Comparison of ENCODE assay signal across 19 cellular contexts in the genomic region with DNA sequence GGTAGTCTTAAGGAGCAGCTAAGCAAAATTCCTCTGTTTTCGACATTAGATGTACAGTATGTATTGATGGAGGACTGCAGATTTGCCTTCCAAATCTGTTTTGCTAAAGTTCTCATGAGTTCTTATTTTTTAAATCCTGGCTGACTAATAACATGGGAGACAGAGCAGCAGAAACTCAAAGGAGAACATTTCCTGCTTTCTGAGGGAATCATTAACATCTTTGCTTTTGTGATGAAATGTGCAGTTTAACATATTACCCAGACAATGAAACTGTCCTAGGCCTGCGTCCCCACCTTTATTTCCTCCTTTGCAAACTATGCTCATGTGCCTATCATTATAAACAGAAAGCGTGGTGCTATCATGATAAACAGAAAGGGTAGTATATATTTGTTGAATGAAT.
DNase-seq lines count a peak whose midpoint lies in the region; ATAC-seq and TF ChIP-seq lines count a peak whose summit lies in the region.
"Had no signal": no experiment of that assay in that cellular context is flagged by ENCODE, and none has a peak within 500 bp of the region (broad histone marks: within the 10 kb centered on the region; RNA-seq: fewer than 3 reads in every experiment).

No MANE protein-coding gene starts in this region.

- H3K27me3 Mint-ChIP-seq in Calu3 (ENCODE audit: unreplicated experiment): no peaks in the 10 kb centered on the region
- H3K27me3 Mint-ChIP-seq in H9 (ENCODE audit: low read depth): no peaks in the 10 kb centered on the region
- H3K27me3 Mint-ChIP-seq: B cell; CD4-positive, CD25-positive, alpha-beta regulatory T cell had no signal

- no peak overlapping the region for H3K27ac ChIP-seq in H9 (ENCODE audit: insufficient read length, low read depth, low read length)
- H3K27ac ChIP-seq: BLaER1, C4-2B, GM23248 had no signal

- H3K79me1 ChIP-seq in H9 (ENCODE audit: insufficient read depth, low read depth, low read length, poor library complexity, severe bottlenecking): no peaks in the 10 kb centered on the region

- H2BK120ac ChIP-seq in H9 (ENCODE audit: low read depth, low read length, poor library complexity, severe bottlenecking): no peak overlapping the region

- BruUV-seq in Calu3 (replicated peaks; lab: Mats Ljungman, UMichigan): no TSS peak

- no peak overlapping the region for H3K4me2 ChIP-seq in H9 (ENCODE audit: insufficient read depth, insufficient read length, low read length)
- H3K4me2 ChIP-seq: BLaER1 had no signal

- DNase-seq in Calu3 (peak; percentile 5), epithelial cell of proximal tubule (ENCODE audit: low read depth) (peak; percentile 69), kidney tubule cell (ENCODE audit: low spot score) (peak; percentile 80), NCI-H1417 treated with DMSO at 0.1 percent for 48 hours (lab: John Stamatoyannopoulos, UW) (no peak), NCI-H526 (lab: John Stamatoyannopoulos, UW) (no peak), H9 (no peak)
- DNase-seq: Caco-2; CD4-positive, CD25-positive, alpha-beta regulatory T cell; CD8-positive, alpha-beta T cell; DMS53; DMS79 treated with DMSO at 0.1 percent for 48 hours; GF-D8; GM23248; HFFc6 had no signal

- CTCF ChIA-PET in Calu3 (lab: Charles Lee): no interaction called here

- no peaks in the 10 kb centered on the region for H3K9me3 ChIP-seq in H9 (ENCODE audit: control insufficient read depth, low read depth, low read length)
- H3K9me3 ChIP-seq: BLaER1, Caco-2, HAP-1 had no signal

- H2BK5ac ChIP-seq in H9 (ENCODE audit: insufficient read length, low read length): no peak overlapping the region

- H4K5ac ChIP-seq in H9 (ENCODE audit: insufficient read length, low read depth, low read length): no peak overlapping the region

- no peak overlapping the region for H2AFZ ChIP-seq in H9 (ENCODE audit: low read length)
- H2AFZ ChIP-seq: GM23248 had no signal

- H3K79me2 ChIP-seq in H9 (ENCODE audit: insufficient read depth, low read length): no peaks in the 10 kb centered on the region

- H3T11ph ChIP-seq in H9 (ENCODE audit: low read length): no peak overlapping the region

- H3K36me3 Mint-ChIP-seq in Calu3 (ENCODE audit: insufficient read depth, unreplicated experiment) (no peaks in the 10 kb centered on the region), H9 (ENCODE audit: insufficient read depth in 1 of 3, low read depth in 3 of 3) (no peaks in the 10 kb centered on the region)
- H3K36me3 Mint-ChIP-seq: CD4-positive, CD25-positive, alpha-beta regulatory T cell; CD8-positive, alpha-beta T cell had no signal

- H3K56ac ChIP-seq in H9 (ENCODE audit: insufficient read length, low read depth, low read length): no peak overlapping the region

- no peak overlapping the region for H3K9ac ChIP-seq in H9 (ENCODE audit: extremely low read depth, insufficient read length, low read length)
- H3K9ac ChIP-seq: BLaER1, GM23248 had no signal

- no peak overlapping the region for H3K4me3 ChIP-seq in epithelial cell of proximal tubule (ENCODE audit: low read depth, low read length)
- H3K4me3 ChIP-seq: BLaER1, GM23248, HAP-1 had no signal

- H2BK15ac ChIP-seq in H9 (ENCODE audit: low read depth, low read length): no peak overlapping the region

- no peak overlapping the region for H3K4me3 Mint-ChIP-seq in Calu3 (ENCODE audit: low read depth, unreplicated experiment)
- H3K4me3 Mint-ChIP-seq in H9: no peak overlapping the region
- H3K4me3 Mint-ChIP-seq: B cell; CD4-positive, CD25-positive, alpha-beta regulatory T cell; CD8-positive, alpha-beta T cell; HFFc6 had no signal

- H3K14ac ChIP-seq in H9 (ENCODE audit: insufficient read depth, low read length): no peak overlapping the region

- H3K27ac Mint-ChIP-seq in Calu3 (ENCODE audit: unreplicated experiment): peak overlapping the region; percentile 39
- H3K27ac Mint-ChIP-seq in H9: no peak overlapping the region
- H3K27ac Mint-ChIP-seq: B cell; CD4-positive, CD25-positive, alpha-beta regulatory T cell; CD8-positive, alpha-beta T cell; HFFc6 had no signal

- no peak overlapping the region for H3K4ac ChIP-seq in H9 (ENCODE audit: low read depth, low read length)

- no peak overlapping the region for H3K23ac ChIP-seq in H9 (ENCODE audit: insufficient read length, low read depth, low read length)

- no peak overlapping the region for H3K18ac ChIP-seq in H9 (ENCODE audit: insufficient read length, low read depth, low read length)

- H3K4me1 Mint-ChIP-seq in Calu3 (ENCODE audit: low read depth, unreplicated experiment): peaks cover 27% of the 10 kb centered on the region
- peaks cover 15 to 21% of the 10 kb centered on the region in 2 experiments for H3K4me1 Mint-ChIP-seq in H9
- H3K4me1 Mint-ChIP-seq: B cell; CD4-positive, CD25-positive, alpha-beta regulatory T cell had no signal

- intact Hi-C loops in Calu3 (cut with micrococcal nuclease; ENCODE audit: unreplicated experiment): no loop called here

- H4K8ac ChIP-seq in H9 (replicated peaks; ENCODE audit: insufficient read length, low read depth, low read length): no peak overlapping the region

- H3K27me3 ChIP-seq in H9 (ENCODE audit: insufficient read depth, low read length): no peaks in the 10 kb centered on the region
- H3K27me3 ChIP-seq: BLaER1 had no signal

- no peak overlapping the region for H2BK12ac ChIP-seq in H9 (ENCODE audit: insufficient read length, low read depth, low read length)

- peaks cover 2% of the 10 kb centered on the region; the same call in 1 of the 2 replicates for H3K4me1 ChIP-seq in H9 (ENCODE audit: insufficient read depth, low read length)
- H3K4me1 ChIP-seq: BLaER1, Caco-2 had no signal

- no peak for ATAC-seq in GM21723 (IDR thresholded peaks at IDR 0.05; ENCODE audit: unreplicated experiment)
- ATAC-seq: CD8-positive, alpha-beta T cell had no signal

- H3K9me3 Mint-ChIP-seq in Calu3 (ENCODE audit: low read depth, unreplicated experiment): no peaks in the 10 kb centered on the region
- H3K9me3 Mint-ChIP-seq in H9: no peaks in the 10 kb centered on the region
- H3K9me3 Mint-ChIP-seq: CD8-positive, alpha-beta T cell had no signal

- no peak overlapping the region for H2AK5ac ChIP-seq in H9 (ENCODE audit: insufficient read length, low read length)

- H4K20me1 ChIP-seq in H9 (ENCODE audit: control insufficient read depth, insufficient read depth, insufficient read length): no peaks in the 10 kb centered on the region
- H4K20me1 ChIP-seq: BLaER1 had no signal

- no CpG with 5 or more reads among the region's 3 CpGs for WGBS in H9 (ENCODE audit: extremely low coverage, insufficient read length, low lambda C conversion rate)

- no peaks in the 10 kb centered on the region for H3K23me2 ChIP-seq in H9 (ENCODE audit: insufficient read length, low read depth, low read length, poor library complexity, severe bottlenecking)

- no peak for TF ChIP-seq CTCF in Calu3 (IDR thresholded peaks at IDR 0.05; ENCODE audit: unreplicated experiment)
- TF ChIP-seq CTCF in epithelial cell of proximal tubule (conservative IDR thresholded peaks at IDR 0.05; ENCODE audit: low read depth, low read length): no peak
- no peak for TF ChIP-seq CTCF in H9 (conservative IDR thresholded peaks at IDR 0.05)

- H2BK20ac ChIP-seq in H9 (ENCODE audit: low read depth, low read length, poor library complexity, severe bottlenecking): no peak overlapping the region

- no peak overlapping the region for H4K91ac ChIP-seq in H9 (ENCODE audit: insufficient read length, low read depth, low read length)

Comparison
In these comparisons a context has a peak if more than half of its experiments do, and no peak if none do; other contexts are left out.
1. DNase-seq: peak in Calu3 (single experiment), epithelial cell of proximal tubule (single experiment) and kidney tubule cell (single experiment); none in NCI-H1417 treated with DMSO at 0.1 percent for 48 hours (single experiment), NCI-H526 (0 of 2) and H9 (single experiment).